Comparison of ENCODE assay signal across 21 cellular contexts in genomic region chr5:14337603-14338002, GRCh38.
A peak's percentile ranks its signal among the peaks of the same experiment; 100 is the strongest.
DNase-seq lines count a peak whose midpoint lies in the region; ATAC-seq and TF ChIP-seq lines count a peak whose summit lies in the region.
"Had no signal": no experiment of that assay in that cellular context is flagged by ENCODE, and none has a peak within 500 bp of the region (broad histone marks: within the 10 kb centered on the region; RNA-seq: fewer than 3 reads in every experiment).

No MANE protein-coding gene starts in this region.

- peaks cover 10 to 36% of the 10 kb centered on the region in 2 donors for H3K36me3 ChIP-seq in ascending aorta
- peaks cover 10 to 70% (median 50%) of the 10 kb centered on the region in 4 donors for H3K36me3 ChIP-seq in esophagus muscularis mucosa
- H3K36me3 ChIP-seq in heart left ventricle: peaks cover 0 to 75% (median 50%) of the 10 kb centered on the region in 9 donors

- no peaks in the 10 kb centered on the region for H3K9me3 ChIP-seq in AG04450 (ENCODE audit: control insufficient read depth, insufficient read depth, low read length)
- no peaks in the 10 kb centered on the region for H3K9me3 ChIP-seq in ascending aorta
- H3K9me3 ChIP-seq in esophagus muscularis mucosa: no peaks in the 10 kb centered on the region
- H3K9me3 ChIP-seq in heart left ventricle: no peaks in the 10 kb centered on the region
- H3K9me3 ChIP-seq: Peyer's patch had no signal

- H3K4me3 ChIP-seq in AG04450 (ENCODE audit: low read depth, low read length) (no peak overlapping the region), ascending aorta (no peak overlapping the region), esophagus muscularis mucosa (no peak overlapping the region), heart left ventricle (no peak overlapping the region)
- H3K4me3 ChIP-seq: Peyer's patch had no signal

- H3K27me3 ChIP-seq in AG04450 (ENCODE audit: control insufficient read depth, insufficient read depth, low read length) (no peaks in the 10 kb centered on the region), ascending aorta (no peaks in the 10 kb centered on the region), esophagus muscularis mucosa (no peaks in the 10 kb centered on the region), heart left ventricle (no peaks in the 10 kb centered on the region)
- H3K27me3 ChIP-seq: Peyer's patch had no signal

- no peak overlapping the region for H3K4me3 Mint-ChIP-seq in stimulated activated memory B cell treated with anti-CD40 and anti-IgM and Interleukin-4, amounts not matched to agents 10 μg/mL and 1 μg/mL and 100 μg/mL, for 72 hours
- H3K4me3 Mint-ChIP-seq in activated CD4-positive, alpha-beta T cell treated with anti-CD3 and anti-CD28 coated beads, Interleukin-2, amount 10 ng/mL, durations not matched to agents 24 days and 14 days: no peak overlapping the region

- H3K27ac ChIP-seq in AG04450 (ENCODE audit: low read depth, low read length): peak overlapping the region; percentile 52
- peak overlapping the region; percentile 64 to 74 for H3K27ac ChIP-seq in ascending aorta
- peak overlapping the region in 3 of 4 donors; percentile 23 to 44 (median 35) for H3K27ac ChIP-seq in esophagus muscularis mucosa (replicated peaks in 1 of 4)
- H3K27ac ChIP-seq in heart left ventricle: no peak overlapping the region
- H3K27ac ChIP-seq: 22Rv1, Peyer's patch had no signal

- ATAC-seq in sciatic nerve: peak; percentile 42
- no peak for ATAC-seq in heart left ventricle
- no peak for ATAC-seq in stimulated activated memory B cell treated with anti-CD40 and anti-IgM and Interleukin-4, amounts not matched to agents 10 μg/mL and 1 μg/mL and 100 μg/mL, for 72 hours
- no peak for ATAC-seq in HG03460 (IDR thresholded peaks at IDR 0.05; ENCODE audit: unreplicated experiment)
- ATAC-seq: HCT116, Right ventricle myocardium inferior had no signal

- TF ChIP-seq CTCF in AG04450 (IDR thresholded peaks at IDR 0.05; ENCODE audit: low read depth, low read length) (no peak), ascending aorta (IDR thresholded peaks at IDR 0.05) (no peak), esophagus muscularis mucosa (IDR thresholded peaks at IDR 0.05) (no peak), heart left ventricle (IDR thresholded peaks at IDR 0.05) (no peak)

- intact Hi-C loops in ascending aorta (cut with DNase I): loop anchor here (5.0 kb wide), 1 partner anchor 230 kb away; no protein-coding TSS in a partner anchor
- intact Hi-C loops in esophagus muscularis mucosa (cut with DNase I): no loop called here
- intact Hi-C loops in sciatic nerve (cut with DNase I): no loop called here
- intact Hi-C loops in heart left ventricle (cut with DNase I): loop anchor here in 1 of 10 donors (10.0 kb wide), 1 partner anchor 343 kb away; no protein-coding TSS in a partner anchor
- intact Hi-C loops in activated CD4-positive, alpha-beta T cell treated with anti-CD3 and anti-CD28 coated beads, Interleukin-2, amount 10 ng/mL, durations not matched to agents 24 days and 14 days (cut with micrococcal nuclease): no loop called here

- H3K27ac Mint-ChIP-seq in stimulated activated memory B cell treated with anti-CD40 and anti-IgM and Interleukin-4, amounts not matched to agents 10 μg/mL and 1 μg/mL and 100 μg/mL, for 72 hours: no peak overlapping the region
- no peak overlapping the region for H3K27ac Mint-ChIP-seq in activated CD4-positive, alpha-beta T cell treated with anti-CD3 and anti-CD28 coated beads, Interleukin-2, amount 10 ng/mL, durations not matched to agents 24 days and 14 days

- CTCF ChIA-PET in AG04450 (lab: Charles Lee): interaction anchor here (0.6 to 1.6 kb wide), 2 partner anchors 14 to 343 kb away, joined by 4 to 7 read pairs; no protein-coding TSS in a partner anchor

- TF ChIP-seq POLR2A in esophagus muscularis mucosa (IDR thresholded peaks at IDR 0.05; ENCODE audit: low read depth) (no peak), heart left ventricle (IDR thresholded peaks at IDR 0.05) (no peak)

- peaks cover 31% of the 10 kb centered on the region for H3K4me1 Mint-ChIP-seq in stimulated activated memory B cell treated with anti-CD40 and anti-IgM and Interleukin-4, amounts not matched to agents 10 μg/mL and 1 μg/mL and 100 μg/mL, for 72 hours
- H3K4me1 Mint-ChIP-seq in activated CD4-positive, alpha-beta T cell treated with anti-CD3 and anti-CD28 coated beads, Interleukin-2, amount 10 ng/mL, durations not matched to agents 24 days and 14 days: peaks cover 2% of the 10 kb centered on the region

- WGBS in esophagus muscularis mucosa: 70% methylated on average over 7 of the region's 7 CpGs
- 86 to 88% (median 88%) methylated on average over 7 of the region's 7 CpGs for WGBS in heart left ventricle, 4 donors

- H3K36me3 Mint-ChIP-seq in stimulated activated memory B cell treated with anti-CD40 and anti-IgM and Interleukin-4, amounts not matched to agents 10 μg/mL and 1 μg/mL and 100 μg/mL, for 72 hours: peaks cover 55% of the 10 kb centered on the region
- no peaks in the 10 kb centered on the region for H3K36me3 Mint-ChIP-seq in activated CD4-positive, alpha-beta T cell treated with anti-CD3 and anti-CD28 coated beads, Interleukin-2, amount 10 ng/mL, durations not matched to agents 24 days and 14 days (ENCODE audit: low read depth)

- H3K4me1 ChIP-seq in ascending aorta (peaks cover 4 to 31% of the 10 kb centered on the region in 2 donors), esophagus muscularis mucosa (peaks cover 8 to 62% (median 35%) of the 10 kb centered on the region in 4 donors), heart left ventricle (peaks cover 0 to 31% (median 4%) of the 10 kb centered on the region in 12 donors)

- POLR2A ChIA-PET in AG04450 (lab: Yijun Ruan, JAX): interaction anchor here (0.6 kb wide), 1 partner anchor 40 kb away, joined by 3 read pairs; no protein-coding TSS in a partner anchor

- no peak for TF ChIP-seq EP300 in esophagus muscularis mucosa (IDR thresholded peaks at IDR 0.05)

- no peak for DNase-seq in AG04450 (ENCODE audit: low read depth, low spot score)
- DNase-seq in ascending aorta (ENCODE audit: low spot score in 2 of 2): no peak
- no peak for DNase-seq in esophagus muscularis mucosa (ENCODE audit: extremely low spot score)
- no peak for DNase-seq in sciatic nerve (ENCODE audit: low spot score)
- no peak for DNase-seq in heart left ventricle
- no peak for DNase-seq in activated CD4-positive, alpha-beta T cell treated with anti-CD3 and anti-CD28 coated beads, Interleukin-2, amount 10 ng/mL, durations not matched to agents 24 days and 14 days
- DNase-seq: DMS79 treated with DMSO at 0.1 percent for 48 hours; Kasumi-1; MM.1S; NCI-H1092; NCI-H1436 treated with DMSO at 0.1 percent for 48 hours; NCI-H2081; NCI-H2171 treated with DMSO at 0.1 percent for 48 hours; NCI-H446 treated with DMSO at 0.1 percent for 48 hours; NK-92 treated with Interleukin-12 subunit alpha and Interleukin-12 subunit beta, amount 100 ng/mL, for 24 hours; Peyer's patch had no signal

- no peaks in the 10 kb centered on the region for H3K9me3 Mint-ChIP-seq in stimulated activated memory B cell treated with anti-CD40 and anti-IgM and Interleukin-4, amounts not matched to agents 10 μg/mL and 1 μg/mL and 100 μg/mL, for 72 hours
- no peaks in the 10 kb centered on the region for H3K9me3 Mint-ChIP-seq in activated CD4-positive, alpha-beta T cell treated with anti-CD3 and anti-CD28 coated beads, Interleukin-2, amount 10 ng/mL, durations not matched to agents 24 days and 14 days

- H3K27me3 Mint-ChIP-seq in stimulated activated memory B cell treated with anti-CD40 and anti-IgM and Interleukin-4, amounts not matched to agents 10 μg/mL and 1 μg/mL and 100 μg/mL, for 72 hours: no peaks in the 10 kb centered on the region
- H3K27me3 Mint-ChIP-seq in activated CD4-positive, alpha-beta T cell treated with anti-CD3 and anti-CD28 coated beads, Interleukin-2, amount 10 ng/mL, durations not matched to agents 24 days and 14 days: no peaks in the 10 kb centered on the region

Comparison
In these comparisons a context has a peak if more than half of its experiments do, and no peak if none do; other contexts are left out.
1. H3K27ac ChIP-seq: peak in AG04450 (single experiment), ascending aorta (2 of 2) and esophagus muscularis mucosa (3 of 4); none in heart left ventricle (0 of 12).